In genomic region chr7:7681191-7681935, GRCh38 we compare ENCODE assay signal across 8 cellular contexts. TPM values are rescaled to one million over a fixed set of nuclear protein-coding genes. Genes with fewer than 3 reads are reported as not detected.
A peak's percentile ranks its signal among the peaks of the same experiment; 100 is the strongest.
DNase-seq lines count a peak whose midpoint lies in the region; TF ChIP-seq lines count a peak whose summit lies in the region.

No MANE protein-coding gene starts in this region.

- 51 to 57% methylated on average over 7 of the region's 7 CpGs for WGBS in testis, 2 donors

- no peak overlapping the region for H3K4me2 ChIP-seq in SU-DHL-6 (ENCODE audit: low read depth, low read length, poor library complexity, severe bottlenecking)

- H3K36me3 ChIP-seq in SU-DHL-6 (ENCODE audit: low read length) = peaks cover 7% of the 10 kb centered on the region
- H3K36me3 ChIP-seq in testis (ENCODE audit: low read depth, missing control alignments) = no peaks in the 10 kb centered on the region

- no peaks in the 10 kb centered on the region for H3K9me3 ChIP-seq in SU-DHL-6 (ENCODE audit: insufficient read depth, low read length)
- H3K9me3 ChIP-seq in testis = no peaks in the 10 kb centered on the region

- peaks cover 24% of the 10 kb centered on the region for H3F3A ChIP-seq in SU-DHL-6 (ENCODE audit: insufficient read depth)

- peaks cover 4% of the 10 kb centered on the region for H3K4me1 ChIP-seq in testis

- H3K9ac ChIP-seq in SU-DHL-6 (ENCODE audit: low read length) = no peak overlapping the region

- no peak for TF ChIP-seq POLR2A in testis (IDR thresholded peaks at IDR 0.05)

- no peaks in the 10 kb centered on the region for H4K20me1 ChIP-seq in SU-DHL-6 (ENCODE audit: low read depth, low read length)

- no peak overlapping the region for H2AFZ ChIP-seq in SU-DHL-6 (ENCODE audit: low read depth, low read length, severe bottlenecking)

- H3K27me3 ChIP-seq in SU-DHL-6 (ENCODE audit: low read length) (no peaks in the 10 kb centered on the region), testis (no peaks in the 10 kb centered on the region)

- peak; percentile 31 for TF ChIP-seq CTCF in HFF-Myc (IDR thresholded peaks at IDR 0.05; ENCODE audit: low read depth, low read length, missing control alignments)
- TF ChIP-seq CTCF in SU-DHL-6 (IDR thresholded peaks at IDR 0.05; ENCODE audit: insufficient read depth, low read length, poor library complexity, severe bottlenecking) = peak; percentile 69
- peak; percentile 35 to 51 (median 41) for TF ChIP-seq CTCF in testis (IDR thresholded peaks at IDR 0.05)

- H3K9me2 ChIP-seq in SU-DHL-6 (replicated peaks; ENCODE audit: insufficient read depth, low read length) = no peaks in the 10 kb centered on the region

- intact Hi-C loops in testis (cut with DNase I; ENCODE audit: low total_unique reads) = no loop called here

- DNase-seq in stimulated activated CD4-positive, alpha-beta T cell treated with anti-CD3 and anti-CD28 coated beads, Interleukin-15, amount 100 ng/mL, for 24 hours = peak; percentile 40
- no peak for DNase-seq in stimulated activated CD4-positive, alpha-beta T cell treated with anti-CD3 and anti-CD28 coated beads, Interleukin-12 subunit alpha, Interleukin-12 subunit beta, amount 100 ng/mL, for 4 hours
- DNase-seq in HFF-Myc (ENCODE audit: extremely low read depth, low read depth) (no peak), NCI-H1417 (lab: John Stamatoyannopoulos, UW) (peak; percentile 81 to 96 (median 84)), dermis blood vessel endothelial cell (peak; percentile 81), medulla oblongata (ENCODE audit: extremely low spot score) (peak; percentile 93), testis (peak; percentile 72)

- H3K79me2 ChIP-seq in SU-DHL-6 (ENCODE audit: insufficient read depth, low read length) = peaks cover 4% of the 10 kb centered on the region; the same call in 1 of the 2 replicates

- H3K4me3 ChIP-seq in HFF-Myc (replicated peaks; ENCODE audit: low read depth, low read length) (no peak overlapping the region), SU-DHL-6 (ENCODE audit: insufficient read depth, low read length, poor library complexity, severe bottlenecking) (no peak overlapping the region), testis (no peak overlapping the region)

- H3K27ac ChIP-seq in SU-DHL-6 (ENCODE audit: low read depth, low read length) (no peak overlapping the region), testis (peak overlapping the region in 1 of 2 donors; percentile 39)

RNA-seq across cellular contexts. Expression of gene RPA3, which starts 37.0 kb away (rescaled TPM):
- total RNA-seq in dermis blood vessel endothelial cell = 18.9 and 25.5 TPM in 2 replicates
- 10 to 100 TPM; 25.8 to 40.6 TPM for total RNA-seq in testis
- polyA plus RNA-seq in testis (ENCODE audit: insufficient read depth, low read depth, low replicate concordance) = 48.7 TPM

RNA-seq across cellular contexts. Expression of gene UMAD1, which starts 40.8 kb away (rescaled TPM):
- total RNA-seq in dermis blood vessel endothelial cell (4.1 and 4.9 TPM in 2 replicates), testis (10 to 100 TPM; 11.1 to 17.3 TPM)
- polyA plus RNA-seq in testis (ENCODE audit: insufficient read depth, low read depth, low replicate concordance) = 12.6 TPM

Comparison
In these comparisons a context has a peak if more than half of its experiments do, and no peak if none do; other contexts are left out.
1. DNase-seq: peak in stimulated activated CD4-positive, alpha-beta T cell treated with anti-CD3 and anti-CD28 coated beads, Interleukin-15, amount 100 ng/mL, for 24 hours (single experiment), NCI-H1417 (3 of 3), dermis blood vessel endothelial cell (single experiment), medulla oblongata (single experiment) and testis (single experiment); none in stimulated activated CD4-positive, alpha-beta T cell treated with anti-CD3 and anti-CD28 coated beads, Interleukin-12 subunit alpha, Interleukin-12 subunit beta, amount 100 ng/mL, for 4 hours (single experiment) and HFF-Myc (single experiment).
2. Peak in every context shown above with its lines, with median percentiles within 50 percentile points of each other: CTCF ChIP-seq.